ENCODE assay signal across 8 cellular contexts in the genomic region with DNA sequence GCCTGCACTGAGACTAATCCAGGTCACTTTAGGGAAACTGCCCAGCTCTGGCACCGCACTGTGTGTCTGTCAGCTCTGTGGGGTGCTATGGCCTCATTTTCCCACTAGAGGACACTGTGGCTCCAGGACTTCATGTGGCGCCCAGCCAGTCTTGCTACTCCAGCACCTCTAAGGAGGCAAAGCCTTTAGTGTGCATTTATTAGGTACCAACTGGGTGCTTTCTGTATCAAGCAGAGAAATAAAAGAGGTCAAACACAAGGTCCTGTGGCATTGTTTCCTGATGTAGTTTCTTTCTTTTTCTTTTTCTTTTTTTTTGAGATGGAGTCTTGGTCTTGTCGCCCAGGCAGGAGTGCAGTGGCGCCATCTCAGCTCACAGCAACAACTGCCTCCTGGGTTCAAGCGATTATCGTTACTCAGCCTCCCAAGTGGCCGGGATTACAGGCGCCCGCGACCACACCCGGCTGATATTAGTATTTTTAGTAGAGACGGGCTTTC. TPM values are rescaled to one million over a fixed set of nuclear protein-coding genes. Genes with fewer than 3 reads are reported as not detected.
DNase-seq lines count a peak whose midpoint lies in the region; ATAC-seq and TF ChIP-seq lines count a peak whose summit lies in the region.

No MANE protein-coding gene starts in this region.

- DNase-seq in NB4 (ENCODE audit: low read depth) (peak; percentile 81), T follicular helper cell (ENCODE audit: low read depth) (peak; percentile 38), amniotic epithelial cell (ENCODE audit: low read depth) (peak; percentile 57), left cardiac atrium (peak; percentile 80), putamen (ENCODE audit: low spot score) (peak; percentile 78)

- TF ChIP-seq POLR2A in NB4 (IDR thresholded peaks at IDR 0.05; ENCODE audit: extremely low read depth, insufficient read length): no peak

- H3K4me3 ChIP-seq in NB4 (ENCODE audit: low read depth, low read length): no peak overlapping the region

- intact Hi-C loops in left cardiac atrium (cut with DNase I): loop anchor here (1.0 to 2.0 kb wide), 2 partner anchors 66 kb away; no protein-coding TSS in a partner anchor

- TF ChIP-seq CTCF in GM12873 (IDR thresholded peaks at IDR 0.05; ENCODE audit: insufficient read depth, low read depth, low read length, missing control alignments): peak; percentile 100
- peak; percentile 99 for TF ChIP-seq CTCF in NB4 (IDR thresholded peaks at IDR 0.05; ENCODE audit: low read depth, low read length)

- ATAC-seq in left cardiac atrium (peak; percentile 94 to 96), HG03342 (IDR thresholded peaks at IDR 0.05; ENCODE audit: unreplicated experiment) (no peak), HG02571 (IDR thresholded peaks at IDR 0.05; ENCODE audit: unreplicated experiment) (no peak)

RNA-seq across cellular contexts. Expression of gene RHBDL3, which starts 12.5 kb away (rescaled TPM):
- total RNA-seq in left cardiac atrium: 10 to 100 TPM; 15.0 to 23.2 TPM

Comparison
In these comparisons a context has a peak if more than half of its experiments do, and no peak if none do; other contexts are left out.
1. ATAC-seq: peak in left cardiac atrium (2 of 2); none in HG03342 (single experiment) and HG02571 (single experiment).
2. Peak in every context shown above with its lines, with median percentiles within 50 percentile points of each other: DNase-seq.